In the genomic region with DNA sequence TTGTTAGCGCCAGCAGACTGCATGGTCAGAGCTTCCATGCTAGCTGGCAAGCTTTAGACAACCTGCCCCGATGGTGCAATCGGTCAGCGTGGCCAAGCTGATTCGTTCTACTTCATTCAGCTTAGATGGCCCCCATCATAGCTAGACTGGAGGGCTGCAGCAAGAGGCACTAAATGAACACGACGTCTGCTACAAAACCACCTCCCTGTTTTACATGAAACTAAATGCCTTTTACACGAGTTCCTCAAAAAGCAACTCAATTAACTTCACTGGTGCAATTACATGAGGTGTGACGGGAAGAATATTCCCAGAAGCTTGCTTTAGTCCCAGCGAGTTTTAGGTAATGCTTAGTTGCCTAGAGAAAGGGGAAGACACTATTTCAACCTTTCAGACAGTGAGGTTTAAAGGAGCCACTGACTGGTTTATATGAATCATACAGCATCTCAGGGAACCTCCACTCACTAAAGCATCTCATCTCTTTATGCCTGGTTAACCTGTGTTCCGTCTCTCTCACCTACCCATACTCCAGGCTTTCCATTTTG, we compare ENCODE assay signal across 8 cellular contexts. TPM values are rescaled to one million over a fixed set of nuclear protein-coding genes. Genes with fewer than 3 reads are reported as not detected.
DNase-seq lines count a peak whose midpoint lies in the region; ATAC-seq, FAIRE-seq and TF ChIP-seq lines count a peak whose summit lies in the region.

No MANE protein-coding gene starts in this region.

- peak overlapping the region; percentile 84 for H3K4me3 Mint-ChIP-seq in activated naive CD4-positive, alpha-beta T cell treated with anti-CD3 and anti-CD28 coated beads, Interleukin-2, amount 50 U/mL, for 24 hours

- H3K9me2 ChIP-seq in PC-3 (replicated peaks; ENCODE audit: low read length) = no peaks in the 10 kb centered on the region

- CTCF ChIA-PET in PC-3 (lab: Charles Lee) = interaction anchor here (0.5 to 1.4 kb wide), 3 partner anchors 38 to 637 kb away, joined by 3 to 13 read pairs (median 4); no protein-coding TSS in a partner anchor
- CTCF ChIA-PET in H1 (lab: Charles Lee; ENCODE audit: partially characterized antibody) = interaction anchor here (1.3 to 4.0 kb wide), 2 partner anchors 32 to 37 kb away, joined by 3 to 23 read pairs; no protein-coding TSS in a partner anchor

- H4K91ac ChIP-seq in H1 (replicated peaks; ENCODE audit: insufficient read length, low read length) = no peak overlapping the region

- H2BK20ac ChIP-seq in H1 (ENCODE audit: low read length) = no peak overlapping the region

- peaks cover 66% of the 10 kb centered on the region for H3K79me2 ChIP-seq in PC-3 (ENCODE audit: low read length)
- peaks cover 0 to 43% of the 10 kb centered on the region in 2 experiments; a peak in 2 of 4 replicates for H3K79me2 ChIP-seq in H1 (ENCODE audit: control insufficient read depth in 1 of 2, insufficient read depth in 2 of 2, low read length in 2 of 2)

- POLR2A ChIA-PET in PC-3 (lab: Charles Lee; ENCODE audit: unreplicated experiment) (interaction anchor here (0.6 to 1.1 kb wide), 3 partner anchors 29 to 108 kb away, joined by 3 to 5 read pairs (median 5); no protein-coding TSS in a partner anchor), H1 (lab: Charles Lee; ENCODE audit: partially characterized antibody) (interaction anchor here (3.2 kb wide), 1 partner anchor 8 kb away, joined by 23 read pairs; the partner anchor contains the start of gene NIN)

- H3K27me3 ChIP-seq in PC-3 (ENCODE audit: low read length) (no peaks in the 10 kb centered on the region), H1 (replicated peaks in 1 of 4; ENCODE audit: control insufficient read depth in 3 of 4, extremely low read depth in 1 of 4, insufficient read depth in 3 of 4, low read length in 3 of 4) (peaks cover 3 to 33% (median 10%) of the 10 kb centered on the region in 4 experiments; a peak in 6 of 7 replicates), stomach smooth muscle (ENCODE audit: control insufficient read depth in 1 of 2, insufficient read depth in 2 of 2, low read length in 2 of 2) (no peaks in the 10 kb centered on the region)

- no peaks in the 10 kb centered on the region; the same call in 1 of the 2 replicates for H3K36me3 ChIP-seq in PC-3 (ENCODE audit: low read depth, low read length)
- H3K36me3 ChIP-seq in H1 (ENCODE audit: control insufficient read depth in 2 of 4, insufficient read depth in 4 of 4, low read length in 3 of 4) = no peaks in the 10 kb centered on the region
- no peaks in the 10 kb centered on the region for H3K36me3 ChIP-seq in stomach smooth muscle (ENCODE audit: control insufficient read depth in 2 of 2, insufficient read depth in 2 of 2, low read length in 2 of 2)

- no peak for FAIRE-seq in H1 (lab: Jason Lieb, UNC)

- H2BK12ac ChIP-seq in H1 (ENCODE audit: low read depth, low read length) = peak overlapping the region; percentile 88; the same call in 1 of the 2 replicates

- H3K27ac ChIP-seq in PC-3 (ENCODE audit: low read length) (peak overlapping the region; percentile 9; the same call in 1 of the 2 replicates), H1 (ENCODE audit: low read depth, low read length) (no peak overlapping the region), stomach smooth muscle (ENCODE audit: low read length) (peak overlapping the region; percentile 50)

- H2BK15ac ChIP-seq in H1 (ENCODE audit: low read length) = no peak overlapping the region

- H2AK5ac ChIP-seq in H1 (ENCODE audit: low read depth, low read length) = no peak overlapping the region

- no peak overlapping the region for H3K14ac ChIP-seq in H1 (ENCODE audit: insufficient read length)

- no peak overlapping the region for H2BK120ac ChIP-seq in H1 (replicated peaks; ENCODE audit: low read depth, low read length)

- H3K27me3 Mint-ChIP-seq in activated naive CD4-positive, alpha-beta T cell treated with anti-CD3 and anti-CD28 coated beads, Interleukin-2, amount 50 U/mL, for 24 hours = no peaks in the 10 kb centered on the region

- BruUV-seq in PC-3 (replicated peaks; lab: Mats Ljungman, UMichigan) = no TSS peak

- no peak for TF ChIP-seq RAD21 in H1 (IDR thresholded peaks at IDR 0.05 in 1 of 2, conservative IDR thresholded peaks at IDR 0.05 in 1 of 2; ENCODE audit: low read depth in 2 of 2, low read length in 2 of 2)

- no peaks in the 10 kb centered on the region for H3K9me3 Mint-ChIP-seq in activated naive CD4-positive, alpha-beta T cell treated with anti-CD3 and anti-CD28 coated beads, Interleukin-2, amount 50 U/mL, for 24 hours

- WGBS in H1 (ENCODE audit: extremely low coverage in 1 of 2, insufficient coverage in 1 of 2, insufficient read length in 1 of 2, insufficient replicate concordance in 2 of 2, low coverage in 1 of 2, low lambda C conversion rate in 2 of 2, missing lambda C conversion rate in 1 of 2), 2 experiments = 87% methylated on average over 11 of the region's 11 CpGs; no CpG with 5 or more reads in 1 of the 2 experiments

- H3K4me1 Mint-ChIP-seq in activated naive CD4-positive, alpha-beta T cell treated with anti-CD3 and anti-CD28 coated beads, Interleukin-2, amount 50 U/mL, for 24 hours = peaks cover 90% of the 10 kb centered on the region

- no peak for TF ChIP-seq POLR2A in H1 (IDR thresholded peaks at IDR 0.05; ENCODE audit: control extremely low read depth in 1 of 2, low read depth in 2 of 2, low read length in 2 of 2)

- no peak for DNase-seq in activated naive CD4-positive, alpha-beta T cell treated with Interleukin-2 at 50 U/mL for 16 hours
- DNase-seq in PC-3 = no peak
- DNase-seq in H1 (ENCODE audit: low read depth in 1 of 2, low spot score in 2 of 2) = no peak
- no peak for DNase-seq in anterior cingulate cortex (lab: John Stamatoyannopoulos, UW)
- DNase-seq in NCI-H2196 treated with DMSO at 0.1 percent for 48 hours (lab: John Stamatoyannopoulos, UW; ENCODE audit: unreplicated experiment) = no peak

- H2AFZ ChIP-seq in PC-3 (ENCODE audit: low read length) (no peak overlapping the region), H1 (ENCODE audit: low read length) (no peak overlapping the region)

- no peaks in the 10 kb centered on the region for H3F3A ChIP-seq in PC-3 (ENCODE audit: low read length, unreplicated experiment)

- H2BK5ac ChIP-seq in H1 (ENCODE audit: low read depth, low read length) = no peak overlapping the region

- no peak overlapping the region for H3K56ac ChIP-seq in H1 (replicated peaks; ENCODE audit: insufficient read length, low read depth, low read length)

- H3K36me3 Mint-ChIP-seq in activated naive CD4-positive, alpha-beta T cell treated with anti-CD3 and anti-CD28 coated beads, Interleukin-2, amount 50 U/mL, for 24 hours = peaks cover 16% of the 10 kb centered on the region

- H4K20me1 ChIP-seq in PC-3 (ENCODE audit: low read length) = 0 out of 2 replicates have a peak, but pooled peaks cover 8% of the 10 kb centered on the region
- H4K20me1 ChIP-seq in H1 (replicated peaks in 1 of 2; ENCODE audit: control insufficient read depth in 1 of 2, insufficient read depth in 2 of 2, low read length in 2 of 2) = peaks cover 12 to 33% of the 10 kb centered on the region in 2 experiments

- H3K4me1 ChIP-seq in PC-3 (ENCODE audit: insufficient read depth, low read length) (peaks cover 20% of the 10 kb centered on the region), H1 (replicated peaks in 1 of 4; ENCODE audit: control insufficient read depth in 3 of 4, insufficient read depth in 4 of 4, low read length in 3 of 4) (peaks cover 6 to 15% (median 10%) of the 10 kb centered on the region in 4 experiments; a peak in 6 of 7 replicates), stomach smooth muscle (ENCODE audit: control insufficient read depth, insufficient read depth, low read length) (peaks cover 22% of the 10 kb centered on the region)

- no peaks in the 10 kb centered on the region for H3K23me2 ChIP-seq in H1 (ENCODE audit: low read depth, low read length)

- no peak overlapping the region for H3K9ac ChIP-seq in PC-3 (ENCODE audit: low read length)
- H3K9ac ChIP-seq in H1 (replicated peaks in 1 of 4; ENCODE audit: extremely low read depth in 1 of 4, low read depth in 3 of 4, low read length in 3 of 4) = no peak overlapping the region
- no peak overlapping the region for H3K9ac ChIP-seq in stomach smooth muscle (ENCODE audit: low read length in 2 of 2)

- H3K79me1 ChIP-seq in H1 (ENCODE audit: low read depth, low read length) = 0 out of 2 replicates have a peak, but pooled peaks cover 4% of the 10 kb centered on the region

- H3K4me2 ChIP-seq in PC-3 (ENCODE audit: low read length) (no peak overlapping the region), H1 (ENCODE audit: insufficient read depth in 1 of 2, low read depth in 2 of 2, low read length in 2 of 2) (peak overlapping the region in 1 of 2 experiments; percentile 43; a peak in 1 of 4 replicates)

- no peak overlapping the region for H4K5ac ChIP-seq in H1 (ENCODE audit: insufficient read length, low read depth, low read length)

- no peak overlapping the region for H3K4ac ChIP-seq in H1 (replicated peaks; ENCODE audit: insufficient read length, low read depth, low read length)

- no peaks in the 10 kb centered on the region for H3K9me3 ChIP-seq in PC-3 (ENCODE audit: low read length)
- H3K9me3 ChIP-seq in H1 (ENCODE audit: insufficient read depth in 2 of 2, low read depth in 1 of 2, low read length in 1 of 2) = no peaks in the 10 kb centered on the region
- H3K9me3 ChIP-seq in stomach smooth muscle (ENCODE audit: control insufficient read depth in 2 of 2, low read length in 2 of 2) = no peaks in the 10 kb centered on the region

- H3K18ac ChIP-seq in H1 (ENCODE audit: extremely low read depth, low read length) = no peak overlapping the region

- no peak for TF ChIP-seq EP300 in H1 (IDR thresholded peaks at IDR 0.05; ENCODE audit: borderline replicate concordance in 1 of 2, low read depth in 2 of 2, low read length in 2 of 2)

- H4K8ac ChIP-seq in H1 (ENCODE audit: extremely low read depth, insufficient read depth, low read length) = no peak overlapping the region

- ATAC-seq in PC-3 = peak; percentile 65
- no peak for ATAC-seq in GM21576 (IDR thresholded peaks at IDR 0.05; ENCODE audit: unreplicated experiment)

- H3K23ac ChIP-seq in H1 (ENCODE audit: insufficient read length) = no peak overlapping the region

- TF ChIP-seq CTCF in PC-3 (conservative IDR thresholded peaks at IDR 0.05; ENCODE audit: low read depth, low read length) (no peak), H1 (IDR thresholded peaks at IDR 0.05; ENCODE audit: control extremely low read depth in 1 of 3, insufficient read depth in 1 of 3, low read depth in 1 of 3, low read length in 3 of 3) (no peak)

- intact Hi-C loops in PC-3 (cut with micrococcal nuclease) = loop anchor here (2.0 kb wide), 1 partner anchor 22 kb away; no protein-coding TSS in a partner anchor

- no peak overlapping the region for H3K4me3 ChIP-seq in PC-3 (ENCODE audit: low read length)
- H3K4me3 ChIP-seq in H1 (ENCODE audit: extremely low read depth in 1 of 4, insufficient read depth in 2 of 4, low read depth in 3 of 4, low read length in 4 of 4) = no peak overlapping the region
- peak overlapping the region in 1 of 2 donors; percentile 20 for H3K4me3 ChIP-seq in stomach smooth muscle (ENCODE audit: low read length in 2 of 2)

- peak overlapping the region; percentile 97 for H3K27ac Mint-ChIP-seq in activated naive CD4-positive, alpha-beta T cell treated with anti-CD3 and anti-CD28 coated beads, Interleukin-2, amount 50 U/mL, for 24 hours

RNA-seq across cellular contexts. Expression of gene NIN, which starts 8.4 kb away (rescaled TPM):
- total RNA-seq in PC-3 (2014; rRNA removed) = 34.3 and 40.1 TPM in 2 replicates
- total RNA-seq in H1 (2021; fragmentation: NEBNext Ultra II Directional; extraction: Animal tissue kit (Norgen Biotek cat#: 25700)) = 21.3 and 21.9 TPM in 2 replicates
- 3.2 and 4.8 TPM in 2 replicates for polyA plus RNA-seq in H1 (2011; rRNA removed)
- polyA plus RNA-seq in H1 (2011; cell fraction: cytosol; rRNA removed) = 5.5 TPM
- 10.8 TPM for polyA plus RNA-seq in H1 (2011; cell fraction: nucleus; rRNA removed)
- polyA plus RNA-seq in H1 (2012, experiment 1 of 2) = 9.4 to 16.0 TPM (median 10.3 TPM) in 4 replicates
- 2.1 TPM for polyA plus RNA-seq in H1 (2012, experiment 2 of 2)
- 11.2 TPM for polyA plus RNA-seq in H1 (2013, experiment 1 of 2)
- polyA plus RNA-seq in H1 (2013, experiment 2 of 2) = 11.8 TPM
- polyA minus RNA-seq in H1 (2011; rRNA and poly(A)+ RNA removed) = 17.7 and 19.6 TPM in 2 replicates
- polyA minus RNA-seq in H1 (2011; cell fraction: cytosol; rRNA and poly(A)+ RNA removed) = 13.7 TPM
- 27.0 TPM for polyA minus RNA-seq in H1 (2011; cell fraction: nucleus; rRNA and poly(A)+ RNA removed)

RNA-seq across cellular contexts. Expression of gene ABHD12B, which starts 49.3 kb away (rescaled TPM):
- total RNA-seq in PC-3 (2014; rRNA removed) = not detected in 2 replicates
- total RNA-seq in H1 (2021; fragmentation: NEBNext Ultra II Directional; extraction: Animal tissue kit (Norgen Biotek cat#: 25700)) = 102 and 110 TPM in 2 replicates
- polyA plus RNA-seq in H1 (2011; rRNA removed) = 3.9 and 4.0 TPM in 2 replicates
- polyA plus RNA-seq in H1 (2011; cell fraction: cytosol; rRNA removed) = 5.3 TPM
- polyA plus RNA-seq in H1 (2011; cell fraction: nucleus; rRNA removed) = 3.1 TPM
- polyA plus RNA-seq in H1 (2012, experiment 1 of 2) = 5.1 to 10.9 TPM (median 6.5 TPM) in 4 replicates
- polyA plus RNA-seq in H1 (2012, experiment 2 of 2) = 4.8 TPM
- polyA plus RNA-seq in H1 (2013, experiment 1 of 2) = 17.7 TPM
- polyA plus RNA-seq in H1 (2013, experiment 2 of 2) = 16.7 TPM
- 2.7 TPM in 2 replicates for polyA minus RNA-seq in H1 (2011; rRNA and poly(A)+ RNA removed)
- polyA minus RNA-seq in H1 (2011; cell fraction: cytosol; rRNA and poly(A)+ RNA removed) = 53.6 TPM
- 3.5 TPM for polyA minus RNA-seq in H1 (2011; cell fraction: nucleus; rRNA and poly(A)+ RNA removed)

Comparison
In these comparisons a context has a peak if more than half of its experiments do, and no peak if none do; other contexts are left out.
1. RNA of gene ABHD12B, which starts 49.3 kb away (total RNA-seq): 102 to 110 TPM in H1; not detected in PC-3; every median in the first group is over 100 times any median in the second.